2 cellular contexts compared by ENCODE assay signal in genomic region chr11:2385156-2386151, GRCh38.
TF ChIP-seq lines count a peak whose summit lies in the region.

No MANE protein-coding gene starts in this region.

TF ChIP-seq in liver, 16 proteins besides CTCF, POLR2A, EP300 and RAD21:
- peak; percentile 37 for TF ChIP-seq SP1 (IDR thresholded peaks at IDR 0.05)
- TF ChIP-seq HNF4A (conservative IDR thresholded peaks at IDR 0.05): peak; percentile 39 to 70
- TF ChIP-seq YY1 (IDR thresholded peaks at IDR 0.05): no peak
- TF ChIP-seq JUND (IDR thresholded peaks at IDR 0.05): no peak
- peak; percentile 69 to 89 for TF ChIP-seq RXRA (IDR thresholded peaks at IDR 0.05)
- TF ChIP-seq, protein P1, sequence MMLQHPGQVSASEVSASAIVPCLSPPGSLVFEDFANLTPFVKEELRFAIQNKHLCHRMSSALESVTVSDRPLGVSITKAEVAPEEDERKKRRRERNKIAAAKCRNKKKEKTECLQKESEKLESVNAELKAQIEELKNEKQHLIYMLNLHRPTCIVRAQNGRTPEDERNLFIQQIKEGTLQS (IDR thresholded peaks at IDR 0.05): no peak
- TF ChIP-seq, protein P2, sequence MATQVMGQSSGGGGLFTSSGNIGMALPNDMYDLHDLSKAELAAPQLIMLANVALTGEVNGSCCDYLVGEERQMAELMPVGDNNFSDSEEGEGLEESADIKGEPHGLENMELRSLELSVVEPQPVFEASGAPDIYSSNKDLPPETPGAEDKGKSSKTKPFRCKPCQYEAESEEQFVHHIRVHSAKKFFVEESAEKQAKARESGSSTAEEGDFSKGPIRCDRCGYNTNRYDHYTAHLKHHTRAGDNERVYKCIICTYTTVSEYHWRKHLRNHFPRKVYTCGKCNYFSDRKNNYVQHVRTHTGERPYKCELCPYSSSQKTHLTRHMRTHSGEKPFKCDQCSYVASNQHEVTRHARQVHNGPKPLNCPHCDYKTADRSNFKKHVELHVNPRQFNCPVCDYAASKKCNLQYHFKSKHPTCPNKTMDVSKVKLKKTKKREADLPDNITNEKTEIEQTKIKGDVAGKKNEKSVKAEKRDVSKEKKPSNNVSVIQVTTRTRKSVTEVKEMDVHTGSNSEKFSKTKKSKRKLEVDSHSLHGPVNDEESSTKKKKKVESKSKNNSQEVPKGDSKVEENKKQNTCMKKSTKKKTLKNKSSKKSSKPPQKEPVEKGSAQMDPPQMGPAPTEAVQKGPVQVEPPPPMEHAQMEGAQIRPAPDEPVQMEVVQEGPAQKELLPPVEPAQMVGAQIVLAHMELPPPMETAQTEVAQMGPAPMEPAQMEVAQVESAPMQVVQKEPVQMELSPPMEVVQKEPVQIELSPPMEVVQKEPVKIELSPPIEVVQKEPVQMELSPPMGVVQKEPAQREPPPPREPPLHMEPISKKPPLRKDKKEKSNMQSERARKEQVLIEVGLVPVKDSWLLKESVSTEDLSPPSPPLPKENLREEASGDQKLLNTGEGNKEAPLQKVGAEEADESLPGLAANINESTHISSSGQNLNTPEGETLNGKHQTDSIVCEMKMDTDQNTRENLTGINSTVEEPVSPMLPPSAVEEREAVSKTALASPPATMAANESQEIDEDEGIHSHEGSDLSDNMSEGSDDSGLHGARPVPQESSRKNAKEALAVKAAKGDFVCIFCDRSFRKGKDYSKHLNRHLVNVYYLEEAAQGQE (IDR thresholded peaks at IDR 0.05): no peak
- TF ChIP-seq EGR1 (IDR thresholded peaks at IDR 0.05; ENCODE audit: low read depth in 2 of 2): no peak
- TF ChIP-seq ZBTB33 (IDR thresholded peaks at IDR 0.05): no peak
- TF ChIP-seq GABPA (IDR thresholded peaks at IDR 0.05 in 1 of 2, conservative IDR thresholded peaks at IDR 0.05 in 1 of 2): peak in 1 of 2 donors; percentile 62
- peak; percentile 93 for TF ChIP-seq FOXA2 (IDR thresholded peaks at IDR 0.05)
- TF ChIP-seq HNF4G (IDR thresholded peaks at IDR 0.05): no peak
- no peak for TF ChIP-seq NR2F2 (IDR thresholded peaks at IDR 0.05)
- TF ChIP-seq FOXA1 (IDR thresholded peaks at IDR 0.05): peak; percentile 79

TF ChIP-seq in HepG2, 621 proteins besides CTCF, POLR2A, EP300 and RAD21:
- TF ChIP-seq MIER2 (CRISPR knock-in tag; IDR thresholded peaks at IDR 0.05) (no peak), NFE2L1 (CRISPR knock-in tag; IDR thresholded peaks at IDR 0.05; ENCODE audit: borderline replicate concordance) (no peak)
- TF ChIP-seq, protein P1 (CRISPR knock-in tag; IDR thresholded peaks at IDR 0.05): no peak
